ENCODE assay signal across 25 cellular contexts in genomic region chr1:172793823-172794222, GRCh38.
"Had no signal": no experiment of that assay in that cellular context is flagged by ENCODE, and none has a peak within 500 bp of the region (broad histone marks: within the 10 kb centered on the region; RNA-seq: fewer than 3 reads in every experiment).

No MANE protein-coding gene starts in this region.

- H3K27me3 ChIP-seq: colonic mucosa, esophagus squamous epithelium, gastrocnemius medialis, heart right ventricle, left lung had no signal

- H3K9me3 ChIP-seq: colonic mucosa, esophagus squamous epithelium, gastrocnemius medialis, left lung, lower lobe of right lung, mucosa of descending colon had no signal

- ATAC-seq: effector memory CD8-positive, alpha-beta T cell; esophagus mucosa; gastrocnemius medialis; heart right ventricle; left cardiac atrium; left lung; left ventricle myocardium superior; lower lobe of right lung; mucosa of descending colon had no signal

- DNase-seq: colonic mucosa; cortex of kidney; effector CD8-positive, alpha-beta T cell; effector memory CD8-positive, alpha-beta T cell; endodermal cell; erythroblast; esophagus squamous epithelium; foreskin fibroblast; foreskin melanocyte; gastrocnemius medialis; glutamatergic neuron; head of caudate nucleus; heart right ventricle; hippocampal formation; left cardiac atrium; left lung; left ventricle myocardium superior; lower lobe of right lung; mesenchymal stem cell; mucosa of descending colon; naive B cell had no signal

- H3K4me1 ChIP-seq: colonic mucosa, esophagus squamous epithelium, gastrocnemius medialis, heart right ventricle, left lung, lower lobe of right lung had no signal

- H3K36me3 ChIP-seq: colonic mucosa, esophagus squamous epithelium, gastrocnemius medialis, heart right ventricle, left lung, lower lobe of right lung had no signal

- H3K27ac ChIP-seq: colonic mucosa, epithelial cell of prostate, esophagus squamous epithelium, gastrocnemius medialis, heart right ventricle, left lung, lower lobe of right lung had no signal

- FAIRE-seq: islet of Langerhans, keratinocyte had no signal

- H3K4me3 ChIP-seq: colonic mucosa, esophagus squamous epithelium, gastrocnemius medialis, heart right ventricle, left lung, lower lobe of right lung, mucosa of descending colon had no signal
